ENCODE assay signal across 19 cellular contexts in the genomic region with DNA sequence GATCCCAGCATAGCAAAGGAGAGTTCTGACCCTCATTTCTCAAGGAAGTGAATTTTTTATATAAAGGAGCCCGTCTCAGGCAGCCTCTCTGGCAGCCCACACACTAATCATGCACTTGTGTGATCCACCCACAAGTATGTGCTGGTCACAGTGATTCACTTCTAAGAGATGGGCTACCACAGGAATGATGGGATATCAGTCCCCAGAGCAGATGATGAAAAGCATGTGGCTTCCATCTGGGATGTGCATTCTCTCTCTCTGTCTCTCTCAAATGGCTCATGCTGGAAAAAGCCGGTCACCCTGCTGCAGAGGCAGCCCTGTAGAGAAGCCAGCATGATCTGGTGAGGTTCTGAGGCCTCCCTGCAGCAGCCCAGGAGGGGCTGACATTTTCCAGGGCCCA.
A peak's percentile ranks its signal among the peaks of the same experiment; 100 is the strongest.
DNase-seq lines count a peak whose midpoint lies in the region; ATAC-seq, FAIRE-seq and TF ChIP-seq lines count a peak whose summit lies in the region.
"Had no signal": no experiment of that assay in that cellular context is flagged by ENCODE, and none has a peak within 500 bp of the region (broad histone marks: within the 10 kb centered on the region; RNA-seq: fewer than 3 reads in every experiment).

No MANE protein-coding gene starts in this region.

- 93% methylated on average over 2 of the region's 2 CpGs; no CpG with 5 or more reads in 1 of the 2 experiments for WGBS in H1 (ENCODE audit: extremely low coverage in 1 of 2, insufficient coverage in 1 of 2, insufficient read length in 1 of 2, insufficient replicate concordance in 2 of 2, low coverage in 1 of 2, low lambda C conversion rate in 2 of 2, missing lambda C conversion rate in 1 of 2), 2 experiments
- WGBS in mesodermal cell (ENCODE audit: insufficient coverage in 2 of 2), 2 experiments: 88 to 95% methylated on average over 1 to 2 of the region's 2 CpGs
- WGBS in small intestine, 3 donors: 48 to 74% (median 69%) methylated on average over 2 of the region's 2 CpGs

- no peak for TF ChIP-seq RAD21 in H1 (IDR thresholded peaks at IDR 0.05 in 1 of 2, conservative IDR thresholded peaks at IDR 0.05 in 1 of 2; ENCODE audit: low read depth in 2 of 2, low read length in 2 of 2)

- TF ChIP-seq CTCF in AG04449 (IDR thresholded peaks at IDR 0.05; ENCODE audit: insufficient read depth, low read length, missing control alignments): no peak
- TF ChIP-seq CTCF in H1 (IDR thresholded peaks at IDR 0.05; ENCODE audit: control extremely low read depth in 1 of 3, insufficient read depth in 1 of 3, low read depth in 1 of 3, low read length in 3 of 3): no peak

- H2AK5ac ChIP-seq in H1 (ENCODE audit: low read depth, low read length): no peak overlapping the region

- H3K36me3 ChIP-seq in H1 (ENCODE audit: control insufficient read depth in 2 of 4, insufficient read depth in 4 of 4, low read length in 3 of 4): no peaks in the 10 kb centered on the region
- no peaks in the 10 kb centered on the region for H3K36me3 ChIP-seq in mesodermal cell (ENCODE audit: control insufficient read depth, insufficient read depth, low read length)
- no peaks in the 10 kb centered on the region for H3K36me3 ChIP-seq in small intestine (ENCODE audit: control insufficient read depth in 2 of 2, insufficient read depth in 2 of 2, low read length in 2 of 2)
- H3K36me3 ChIP-seq: ovary had no signal

- H3K9me3 ChIP-seq in H1 (ENCODE audit: insufficient read depth in 2 of 2, low read depth in 1 of 2, low read length in 1 of 2): no peaks in the 10 kb centered on the region
- no peaks in the 10 kb centered on the region for H3K9me3 ChIP-seq in mesodermal cell (ENCODE audit: control insufficient read depth, low read length)
- H3K9me3 ChIP-seq in small intestine (ENCODE audit: control insufficient read depth, low read depth): no peaks in the 10 kb centered on the region
- H3K9me3 ChIP-seq: A549, ovary had no signal

- no peak overlapping the region for H3K23ac ChIP-seq in H1 (ENCODE audit: insufficient read length)

- peak overlapping the region; percentile 18; the same call in 1 of the 2 replicates for H2AFZ ChIP-seq in H1 (ENCODE audit: low read length)

- no peak overlapping the region for H4K8ac ChIP-seq in H1 (ENCODE audit: extremely low read depth, insufficient read depth, low read length)

- ATAC-seq in GM21447 (IDR thresholded peaks at IDR 0.05; ENCODE audit: unreplicated experiment): no peak
- ATAC-seq: A549, left ventricle myocardium superior had no signal

- H3K4me2 ChIP-seq in H1 (ENCODE audit: insufficient read depth in 1 of 2, low read depth in 2 of 2, low read length in 2 of 2): no peak overlapping the region
- H3K4me2 ChIP-seq: A549 had no signal

- H3K18ac ChIP-seq in H1 (ENCODE audit: extremely low read depth, low read length): no peak overlapping the region

- no peaks in the 10 kb centered on the region for H3K4me1 ChIP-seq in H1 (replicated peaks in 1 of 4; ENCODE audit: control insufficient read depth in 3 of 4, insufficient read depth in 4 of 4, low read length in 3 of 4)
- peaks cover 14% of the 10 kb centered on the region for H3K4me1 ChIP-seq in mesodermal cell (ENCODE audit: control insufficient read depth, insufficient read depth, low read length, poor library complexity, severe bottlenecking)
- no peaks in the 10 kb centered on the region for H3K4me1 ChIP-seq in small intestine (ENCODE audit: control insufficient read depth in 2 of 2, insufficient read depth in 1 of 2, low read depth in 1 of 2, low read length in 1 of 2)
- H3K4me1 ChIP-seq: A549 had no signal

- no peak for TF ChIP-seq POLR2A in H1 (IDR thresholded peaks at IDR 0.05; ENCODE audit: control extremely low read depth in 1 of 2, low read depth in 2 of 2, low read length in 2 of 2)

- H3K27me3 ChIP-seq in H1 (replicated peaks in 1 of 4; ENCODE audit: control insufficient read depth in 3 of 4, extremely low read depth in 1 of 4, insufficient read depth in 3 of 4, low read length in 3 of 4): no peaks in the 10 kb centered on the region
- H3K27me3 ChIP-seq in small intestine (ENCODE audit: control insufficient read depth in 2 of 2, insufficient read depth in 2 of 2, low read length in 2 of 2): no peaks in the 10 kb centered on the region
- H3K27me3 ChIP-seq: ovary had no signal

- H3K27ac ChIP-seq in H1 (ENCODE audit: low read depth, low read length) (no peak overlapping the region), mesodermal cell (ENCODE audit: low read depth, low read length, severe bottlenecking) (peak overlapping the region; percentile 81), small intestine (ENCODE audit: low read depth in 1 of 2, low read length in 1 of 2) (no peak overlapping the region)
- H3K27ac ChIP-seq: A549, ovary had no signal

- H3K14ac ChIP-seq in H1 (ENCODE audit: insufficient read length): no peak overlapping the region

- no peaks in the 10 kb centered on the region for H3K79me2 ChIP-seq in H1 (ENCODE audit: control insufficient read depth in 1 of 2, insufficient read depth in 2 of 2, low read length in 2 of 2)

- POLR2A ChIA-PET in AG04449 (lab: Yijun Ruan, JAX) (no interaction called here), H1 (lab: Charles Lee; ENCODE audit: partially characterized antibody) (no interaction called here)

- FAIRE-seq in H1 (lab: Jason Lieb, UNC) (no peak), small intestine (lab: Jason Lieb, UNC) (no peak)
- FAIRE-seq: A549, TTC549 had no signal

- H3K4ac ChIP-seq in H1 (replicated peaks; ENCODE audit: insufficient read length, low read depth, low read length): no peak overlapping the region

- no peak overlapping the region for H3K9ac ChIP-seq in H1 (replicated peaks in 1 of 4; ENCODE audit: extremely low read depth in 1 of 4, low read depth in 3 of 4, low read length in 3 of 4)

- no peak overlapping the region for H2BK5ac ChIP-seq in H1 (ENCODE audit: low read depth, low read length)

- CTCF ChIA-PET in AG04449 (lab: Yijun Ruan, JAX) (no interaction called here), H1 (lab: Charles Lee; ENCODE audit: partially characterized antibody) (interaction anchor here (0.9 kb wide), 1 partner anchor 73 kb away, joined by 3 read pairs; no protein-coding TSS in a partner anchor)

- H2BK20ac ChIP-seq in H1 (ENCODE audit: low read length): peak overlapping the region; percentile 26; the same call in 1 of the 2 replicates

- DNase-seq in AG04449 (ENCODE audit: low read depth, low spot score) (peak; percentile 98), LoVo (ENCODE audit: low spot score) (peak; percentile 47), H1 (ENCODE audit: low read depth in 1 of 2, low spot score in 2 of 2) (no peak), small intestine (no peak), NCI-H69 (lab: John Stamatoyannopoulos, UW) (no peak), SIG-M5 treated with dmso at 0.1 percent for 504 hours (lab: John Stamatoyannopoulos, UW; ENCODE audit: unreplicated experiment) (no peak)
- DNase-seq: activated CD8-positive, alpha-beta memory T cell treated with anti-CD3 and anti-CD28 coated beads, Interleukin-2, amount 50 U/mL, for 4 hours; activated naive CD8-positive, alpha-beta T cell treated with anti-CD3 and anti-CD28 coated beads, Interleukin-2, amount 10 ng/mL, durations not matched to agents 7 days and 5 days; DMS153; left ventricle myocardium superior; MV-4-11; NCI-H345; OCI-M1; ovary had no signal

- H3K56ac ChIP-seq in H1 (replicated peaks; ENCODE audit: insufficient read length, low read depth, low read length): no peak overlapping the region

- no peak overlapping the region for H2BK120ac ChIP-seq in H1 (replicated peaks; ENCODE audit: low read depth, low read length)

- H4K5ac ChIP-seq in H1 (ENCODE audit: insufficient read length, low read depth, low read length): no peak overlapping the region

- H4K91ac ChIP-seq in H1 (replicated peaks; ENCODE audit: insufficient read length, low read length): no peak overlapping the region

- H2BK12ac ChIP-seq in H1 (ENCODE audit: low read depth, low read length): peak overlapping the region; percentile 19; the same call in 1 of the 2 replicates

- H3K4me3 ChIP-seq in AG04449 (ENCODE audit: low read depth, low read length) (no peak overlapping the region; the same call in 1 of the 2 replicates), H1 (ENCODE audit: extremely low read depth in 1 of 4, insufficient read depth in 2 of 4, low read depth in 3 of 4, low read length in 4 of 4) (no peak overlapping the region), mesodermal cell (ENCODE audit: extremely low read depth, insufficient read depth, low read length, poor library complexity, severe bottlenecking) (no peak overlapping the region), small intestine (ENCODE audit: low read depth in 1 of 2, low read length in 2 of 2) (no peak overlapping the region)
- H3K4me3 ChIP-seq: A549, dorsolateral prefrontal cortex, ovary had no signal

- no peaks in the 10 kb centered on the region for H3K79me1 ChIP-seq in H1 (ENCODE audit: low read depth, low read length)

- no peaks in the 10 kb centered on the region for H3K23me2 ChIP-seq in H1 (ENCODE audit: low read depth, low read length)

- no peaks in the 10 kb centered on the region for H4K20me1 ChIP-seq in H1 (replicated peaks in 1 of 2; ENCODE audit: control insufficient read depth in 1 of 2, insufficient read depth in 2 of 2, low read length in 2 of 2)

- no peak for TF ChIP-seq EP300 in H1 (IDR thresholded peaks at IDR 0.05; ENCODE audit: borderline replicate concordance in 1 of 2, low read depth in 2 of 2, low read length in 2 of 2)

- H2BK15ac ChIP-seq in H1 (ENCODE audit: low read length): no peak overlapping the region

TF ChIP-seq in H1, 55 proteins besides CTCF, POLR2A, EP300 and RAD21 (continues in another document):
- TF ChIP-seq SP4 (IDR thresholded peaks at IDR 0.05; ENCODE audit: low read length) (no peak), BRCA1 (IDR thresholded peaks at IDR 0.05; ENCODE audit: low read depth, low read length) (no peak), CHD2 (IDR thresholded peaks at IDR 0.05; ENCODE audit: low read length) (no peak), SIX5 (IDR thresholded peaks at IDR 0.05; ENCODE audit: low read depth, low read length) (no peak), CEBPB (IDR thresholded peaks at IDR 0.05; ENCODE audit: low read depth, low read length) (no peak), HDAC6 (IDR thresholded peaks at IDR 0.05; ENCODE audit: low read depth, low read length) (no peak), FOSL1 (IDR thresholded peaks at IDR 0.05; ENCODE audit: insufficient read depth, low read depth, low read length) (no peak), BACH1 (IDR thresholded peaks at IDR 0.05; ENCODE audit: low read length) (no peak)

Comparison
In these comparisons a context has a peak if more than half of its experiments do, and no peak if none do; other contexts are left out.
1. DNase-seq: peak in AG04449 (single experiment) and LoVo (single experiment); none in H1 (0 of 2), small intestine (single experiment), NCI-H69 (single experiment) and SIG-M5 treated with dmso at 0.1 percent for 504 hours (single experiment).